10 cellular contexts compared by ENCODE assay signal in genomic region chr10:70174058-70174741, GRCh38. TPM values are rescaled to one million over a fixed set of nuclear protein-coding genes. Genes with fewer than 3 reads are reported as not detected.
DNase-seq lines count a peak whose midpoint lies in the region; ATAC-seq, FAIRE-seq and TF ChIP-seq lines count a peak whose summit lies in the region.
"Had no signal": no experiment of that assay in that cellular context is flagged by ENCODE, and none has a peak within 500 bp of the region (broad histone marks: within the 10 kb centered on the region; RNA-seq: fewer than 3 reads in every experiment).

No MANE protein-coding gene starts in this region.

- H3K79me2 ChIP-seq in H1 (ENCODE audit: control insufficient read depth in 1 of 2, insufficient read depth in 2 of 2, low read length in 2 of 2) = peaks cover 8 to 9% of the 10 kb centered on the region in 2 experiments

- H3K4ac ChIP-seq in H1 (replicated peaks; ENCODE audit: insufficient read length, low read depth, low read length) = no peak overlapping the region

- no peak for TF ChIP-seq CTCF in H1 (IDR thresholded peaks at IDR 0.05; ENCODE audit: control extremely low read depth in 1 of 3, insufficient read depth in 1 of 3, low read depth in 1 of 3, low read length in 3 of 3)

- no peak overlapping the region for H3K4me3 ChIP-seq in H1 (ENCODE audit: extremely low read depth in 1 of 4, insufficient read depth in 2 of 4, low read depth in 3 of 4, low read length in 4 of 4)
- H3K4me3 ChIP-seq: thoracic aorta had no signal

- ATAC-seq in T-cell (replicated peaks in 1 of 4) = peak in 2 of 4 experiments; percentile 7 to 27
- no peak for ATAC-seq in stimulated activated naive B cell treated with anti-CD40 and anti-IgM and Interleukin-4, amounts not matched to agents 10 μg/mL and 1 μg/mL and 100 μg/mL, for 72 hours (replicated peaks)
- no peak for ATAC-seq in HG02610 (IDR thresholded peaks at IDR 0.05; ENCODE audit: unreplicated experiment)
- ATAC-seq in HG02970 (IDR thresholded peaks at IDR 0.05; ENCODE audit: low FRiP score, unreplicated experiment) = no peak

- no peak overlapping the region for H3K18ac ChIP-seq in H1 (ENCODE audit: extremely low read depth, low read length)

- TF ChIP-seq RAD21 in H1 (IDR thresholded peaks at IDR 0.05 in 1 of 2, conservative IDR thresholded peaks at IDR 0.05 in 1 of 2; ENCODE audit: low read depth in 2 of 2, low read length in 2 of 2) = no peak

- H2BK5ac ChIP-seq in H1 (ENCODE audit: low read depth, low read length) = 0 out of 2 replicates have a peak overlapping the region, but pooled peaks have one; percentile 60

- H3K36me3 Mint-ChIP-seq in T-cell = no peaks in the 10 kb centered on the region
- H3K36me3 Mint-ChIP-seq in stimulated activated naive B cell treated with anti-CD40 and anti-IgM and Interleukin-4, amounts not matched to agents 10 μg/mL and 1 μg/mL and 100 μg/mL, for 72 hours = no peaks in the 10 kb centered on the region

- peak overlapping the region; percentile 89 to 92 for H3K27ac Mint-ChIP-seq in T-cell
- H3K27ac Mint-ChIP-seq in stimulated activated naive B cell treated with anti-CD40 and anti-IgM and Interleukin-4, amounts not matched to agents 10 μg/mL and 1 μg/mL and 100 μg/mL, for 72 hours = peak overlapping the region; percentile 32

- H3K27ac ChIP-seq in H1 (ENCODE audit: low read depth, low read length) = no peak overlapping the region
- H3K27ac ChIP-seq: thoracic aorta had no signal

- H2AK5ac ChIP-seq in H1 (ENCODE audit: low read depth, low read length) = no peak overlapping the region

- DNase-seq in NK-92 treated with Interleukin-12 subunit alpha and Interleukin-12 subunit beta, amount 100 ng/mL, for 24 hours (lab: John Stamatoyannopoulos, UW) = peak; percentile 33
- DNase-seq in NK-92 (lab: John Stamatoyannopoulos, UW; ENCODE audit: unreplicated experiment) (no peak), T-cell (peak in 29 of 34 experiments; percentile 5 to 59 (median 23)), H1 (ENCODE audit: low read depth in 1 of 2, low spot score in 2 of 2) (no peak), amniotic stem cell (lab: John Stamatoyannopoulos, UW) (no peak)
- DNase-seq in stimulated activated naive B cell treated with anti-CD40 and anti-IgM and Interleukin-4, amounts not matched to agents 10 μg/mL and 1 μg/mL and 100 μg/mL, for 72 hours = no peak
- DNase-seq: H7 had no signal

- no peak overlapping the region for H4K91ac ChIP-seq in H1 (replicated peaks; ENCODE audit: insufficient read length, low read length)

- H3K4me2 ChIP-seq in H1 (ENCODE audit: insufficient read depth in 1 of 2, low read depth in 2 of 2, low read length in 2 of 2) = no peak overlapping the region

- H3K27me3 ChIP-seq in H1 (replicated peaks in 1 of 4; ENCODE audit: control insufficient read depth in 3 of 4, extremely low read depth in 1 of 4, insufficient read depth in 3 of 4, low read length in 3 of 4) = peaks cover 0 to 3% (median 0%) of the 10 kb centered on the region in 4 experiments; a peak in 1 of 7 replicates

- H3K9me3 Mint-ChIP-seq in T-cell = no peaks in the 10 kb centered on the region
- no peaks in the 10 kb centered on the region for H3K9me3 Mint-ChIP-seq in stimulated activated naive B cell treated with anti-CD40 and anti-IgM and Interleukin-4, amounts not matched to agents 10 μg/mL and 1 μg/mL and 100 μg/mL, for 72 hours

- peak overlapping the region; percentile 25; the same call in 1 of the 2 replicates for H2BK15ac ChIP-seq in H1 (ENCODE audit: low read length)

- no peak overlapping the region for H3K23ac ChIP-seq in H1 (ENCODE audit: insufficient read length)

- no peak overlapping the region for H2BK120ac ChIP-seq in H1 (replicated peaks; ENCODE audit: low read depth, low read length)

- peaks cover 6% of the 10 kb centered on the region; the same call in 1 of the 2 replicates for H3K23me2 ChIP-seq in H1 (ENCODE audit: low read depth, low read length)

- no peaks in the 10 kb centered on the region for H3K36me3 ChIP-seq in H1 (ENCODE audit: control insufficient read depth in 2 of 4, insufficient read depth in 4 of 4, low read length in 3 of 4)
- H3K36me3 ChIP-seq: thoracic aorta had no signal

- H3K79me1 ChIP-seq in H1 (ENCODE audit: low read depth, low read length) = peaks cover 3% of the 10 kb centered on the region; the same call in 1 of the 2 replicates

- peaks cover 3% of the 10 kb centered on the region in 2 experiments for H4K20me1 ChIP-seq in H1 (replicated peaks in 1 of 2; ENCODE audit: control insufficient read depth in 1 of 2, insufficient read depth in 2 of 2, low read length in 2 of 2)

- TF ChIP-seq POLR2A in H1 (IDR thresholded peaks at IDR 0.05; ENCODE audit: control extremely low read depth in 1 of 2, low read depth in 2 of 2, low read length in 2 of 2) = no peak

- H4K5ac ChIP-seq in H1 (ENCODE audit: insufficient read length, low read depth, low read length) = no peak overlapping the region

- no peaks in the 10 kb centered on the region for H3K4me1 ChIP-seq in H1 (replicated peaks in 1 of 4; ENCODE audit: control insufficient read depth in 3 of 4, insufficient read depth in 4 of 4, low read length in 3 of 4)

- no peak overlapping the region for H2BK20ac ChIP-seq in H1 (ENCODE audit: low read length)

- CTCF ChIA-PET in T-cell (lab: Charles Lee) (interaction anchor here in 1 of 2 donors (1.7 kb wide), 1 partner anchor 28 kb away, joined by 9 read pairs; the partner anchor contains the start of gene TYSND1), H1 (lab: Charles Lee; ENCODE audit: partially characterized antibody) (interaction anchor here (1.0 to 1.4 kb wide), 4 partner anchors 13 to 59 kb away, joined by 3 to 5 read pairs (median 4); no protein-coding TSS in a partner anchor)

- POLR2A ChIA-PET in T-cell (lab: Charles Lee) (interaction anchor here in 1 of 2 donors (1.5 kb wide), 1 partner anchor 11 kb away, joined by 3 read pairs; no protein-coding TSS in a partner anchor), H1 (lab: Charles Lee; ENCODE audit: partially characterized antibody) (interaction anchor here (1.0 kb wide), 1 partner anchor 28 kb away, joined by 3 read pairs; the partner anchor contains the start of gene TYSND1)

- no peaks in the 10 kb centered on the region for H3K9me3 ChIP-seq in H1 (ENCODE audit: insufficient read depth in 2 of 2, low read depth in 1 of 2, low read length in 1 of 2)
- H3K9me3 ChIP-seq: thoracic aorta had no signal

- peak overlapping the region; percentile 83; the same call in 1 of the 2 replicates for H2AFZ ChIP-seq in H1 (ENCODE audit: low read length)

- no peak overlapping the region for H2BK12ac ChIP-seq in H1 (ENCODE audit: low read depth, low read length)

- no peak for FAIRE-seq in H1 (lab: Jason Lieb, UNC)

- 78% methylated on average over 4 of the region's 4 CpGs; no CpG with 5 or more reads in 1 of the 2 experiments for WGBS in H1 (ENCODE audit: extremely low coverage in 1 of 2, insufficient coverage in 1 of 2, insufficient read length in 1 of 2, insufficient replicate concordance in 2 of 2, low coverage in 1 of 2, low lambda C conversion rate in 2 of 2, missing lambda C conversion rate in 1 of 2), 2 experiments

- peaks cover 23 to 32% (median 30%) of the 10 kb centered on the region in 3 donors for H3K4me1 Mint-ChIP-seq in T-cell
- H3K4me1 Mint-ChIP-seq in stimulated activated naive B cell treated with anti-CD40 and anti-IgM and Interleukin-4, amounts not matched to agents 10 μg/mL and 1 μg/mL and 100 μg/mL, for 72 hours = peaks cover 5 to 13% of the 10 kb centered on the region in 2 donors

- peaks cover 0 to 5% of the 10 kb centered on the region in 2 donors for H3K27me3 Mint-ChIP-seq in T-cell
- peaks cover 0 to 6% of the 10 kb centered on the region in 2 donors for H3K27me3 Mint-ChIP-seq in stimulated activated naive B cell treated with anti-CD40 and anti-IgM and Interleukin-4, amounts not matched to agents 10 μg/mL and 1 μg/mL and 100 μg/mL, for 72 hours

- H4K8ac ChIP-seq in H1 (ENCODE audit: extremely low read depth, insufficient read depth, low read length) = no peak overlapping the region

- no peak overlapping the region for H3K9ac ChIP-seq in H1 (replicated peaks in 1 of 4; ENCODE audit: extremely low read depth in 1 of 4, low read depth in 3 of 4, low read length in 3 of 4)

- peak overlapping the region in 2 of 3 donors; percentile 19 to 29 for H3K4me3 Mint-ChIP-seq in T-cell
- H3K4me3 Mint-ChIP-seq in stimulated activated naive B cell treated with anti-CD40 and anti-IgM and Interleukin-4, amounts not matched to agents 10 μg/mL and 1 μg/mL and 100 μg/mL, for 72 hours = no peak overlapping the region

- no peak overlapping the region for H3K56ac ChIP-seq in H1 (replicated peaks; ENCODE audit: insufficient read length, low read depth, low read length)

- no peak for TF ChIP-seq EP300 in H1 (IDR thresholded peaks at IDR 0.05; ENCODE audit: borderline replicate concordance in 1 of 2, low read depth in 2 of 2, low read length in 2 of 2)

- no peak overlapping the region for H3K14ac ChIP-seq in H1 (ENCODE audit: insufficient read length)

RNA-seq across cellular contexts. Expression of gene SAR1A, which starts 3.9 kb away (rescaled TPM):
- 100 to 1,000 TPM in 2 of 5 donors, 10 to 100 TPM in 3; 64.0 to 132 (median 82.3) TPM for total RNA-seq in T-cell
- 128 and 136 TPM in 2 replicates for total RNA-seq in H1 (2021; fragmentation: NEBNext Ultra II Directional; extraction: Animal tissue kit (Norgen Biotek cat#: 25700))
- polyA plus RNA-seq in H1 (2011; rRNA removed) = 14.4 and 23.7 TPM in 2 replicates
- polyA plus RNA-seq in H1 (2011; cell fraction: cytosol; rRNA removed) = 29.6 TPM
- polyA plus RNA-seq in H1 (2011; cell fraction: nucleus; rRNA removed) = 9.7 TPM
- polyA plus RNA-seq in H1 (2012, experiment 1 of 2) = 44.0 to 72.4 TPM (median 56.9 TPM) in 4 replicates
- polyA plus RNA-seq in H1 (2012, experiment 2 of 2) = 7.9 TPM
- polyA plus RNA-seq in H1 (2013, experiment 1 of 2) = 52.2 TPM
- 59.1 TPM for polyA plus RNA-seq in H1 (2013, experiment 2 of 2)
- polyA minus RNA-seq in H1 (2011; rRNA and poly(A)+ RNA removed) = 91.5 and 112 TPM in 2 replicates
- 39.3 TPM for polyA minus RNA-seq in H1 (2011; cell fraction: cytosol; rRNA and poly(A)+ RNA removed)
- 23.3 TPM for polyA minus RNA-seq in H1 (2011; cell fraction: nucleus; rRNA and poly(A)+ RNA removed)

RNA-seq across cellular contexts. Expression of gene TYSND1, which starts 27.7 kb away (rescaled TPM):
- 10 to 100 TPM; 18.3 to 41.0 (median 38.7) TPM for total RNA-seq in T-cell
- total RNA-seq in H1 (2021; fragmentation: NEBNext Ultra II Directional; extraction: Animal tissue kit (Norgen Biotek cat#: 25700)) = 14.1 and 15.0 TPM in 2 replicates
- polyA plus RNA-seq in H1 (2011; rRNA removed) = 11.9 and 15.9 TPM in 2 replicates
- 13.0 TPM for polyA plus RNA-seq in H1 (2011; cell fraction: cytosol; rRNA removed)
- polyA plus RNA-seq in H1 (2011; cell fraction: nucleus; rRNA removed) = 39.9 TPM
- polyA plus RNA-seq in H1 (2012, experiment 1 of 2) = 10.9 to 15.9 TPM (median 14.0 TPM) in 4 replicates
- polyA plus RNA-seq in H1 (2012, experiment 2 of 2) = 14.2 TPM
- polyA plus RNA-seq in H1 (2013, experiment 1 of 2) = 9.2 TPM
- polyA plus RNA-seq in H1 (2013, experiment 2 of 2) = 9.0 TPM
- polyA minus RNA-seq in H1 (2011; rRNA and poly(A)+ RNA removed) = 9.3 and 10.3 TPM in 2 replicates
- 6.7 TPM for polyA minus RNA-seq in H1 (2011; cell fraction: cytosol; rRNA and poly(A)+ RNA removed)
- polyA minus RNA-seq in H1 (2011; cell fraction: nucleus; rRNA and poly(A)+ RNA removed) = 14.4 TPM

RNA-seq across cellular contexts. Expression of gene AIFM2, which starts 41.6 kb away (rescaled TPM):
- total RNA-seq in T-cell = 1 to 10 TPM; 3.2 to 5.8 (median 5.1) TPM
- 3.0 and 4.0 TPM in 2 replicates for total RNA-seq in H1 (2021; fragmentation: NEBNext Ultra II Directional; extraction: Animal tissue kit (Norgen Biotek cat#: 25700))
- 3.5 and 4.0 TPM in 2 replicates for polyA plus RNA-seq in H1 (2011; rRNA removed)
- polyA plus RNA-seq in H1 (2011; cell fraction: cytosol; rRNA removed) = 3.3 TPM
- 4.1 TPM for polyA plus RNA-seq in H1 (2011; cell fraction: nucleus; rRNA removed)
- 2.5 to 5.1 TPM (median 4.2 TPM) in 4 replicates for polyA plus RNA-seq in H1 (2012, experiment 1 of 2)
- polyA plus RNA-seq in H1 (2012, experiment 2 of 2) = 2.3 TPM
- 1.8 TPM for polyA plus RNA-seq in H1 (2013, experiment 1 of 2)
- 1.6 TPM for polyA plus RNA-seq in H1 (2013, experiment 2 of 2)
- 2.2 and 2.3 TPM in 2 replicates for polyA minus RNA-seq in H1 (2011; rRNA and poly(A)+ RNA removed)
- 2.7 TPM for polyA minus RNA-seq in H1 (2011; cell fraction: cytosol; rRNA and poly(A)+ RNA removed)
- 1.4 TPM for polyA minus RNA-seq in H1 (2011; cell fraction: nucleus; rRNA and poly(A)+ RNA removed)

RNA-seq across cellular contexts. Expression of gene PPA1, which starts 59.0 kb away (rescaled TPM):
- total RNA-seq in T-cell = 10 to 100 TPM; 56.7 to 78.4 (median 64.4) TPM
- total RNA-seq in H1 (2021; fragmentation: NEBNext Ultra II Directional; extraction: Animal tissue kit (Norgen Biotek cat#: 25700)) = 181 and 191 TPM in 2 replicates
- polyA plus RNA-seq in H1 (2011; rRNA removed) = 43.7 and 77.0 TPM in 2 replicates
- 120 TPM for polyA plus RNA-seq in H1 (2011; cell fraction: cytosol; rRNA removed)
- polyA plus RNA-seq in H1 (2011; cell fraction: nucleus; rRNA removed) = 50.0 TPM
- 112 to 128 TPM (median 119 TPM) in 4 replicates for polyA plus RNA-seq in H1 (2012, experiment 1 of 2)
- polyA plus RNA-seq in H1 (2012, experiment 2 of 2) = 29.4 TPM
- 115 TPM for polyA plus RNA-seq in H1 (2013, experiment 1 of 2)
- 126 TPM for polyA plus RNA-seq in H1 (2013, experiment 2 of 2)
- 56.6 and 79.1 TPM in 2 replicates for polyA minus RNA-seq in H1 (2011; rRNA and poly(A)+ RNA removed)
- 38.6 TPM for polyA minus RNA-seq in H1 (2011; cell fraction: cytosol; rRNA and poly(A)+ RNA removed)
- polyA minus RNA-seq in H1 (2011; cell fraction: nucleus; rRNA and poly(A)+ RNA removed) = 31.7 TPM

Comparison
In these comparisons a context has a peak if more than half of its experiments do, and no peak if none do; other contexts are left out.
1. DNase-seq: peak in NK-92 treated with Interleukin-12 subunit alpha and Interleukin-12 subunit beta, amount 100 ng/mL, for 24 hours (single experiment) and T-cell (29 of 34); none in NK-92 (single experiment), H1 (0 of 2), stimulated activated naive B cell treated with anti-CD40 and anti-IgM and Interleukin-4, amounts not matched to agents 10 μg/mL and 1 μg/mL and 100 μg/mL, for 72 hours (single experiment) and amniotic stem cell (single experiment).
2. H3K4me3 Mint-ChIP-seq: peak in T-cell (2 of 3); none in stimulated activated naive B cell treated with anti-CD40 and anti-IgM and Interleukin-4, amounts not matched to agents 10 μg/mL and 1 μg/mL and 100 μg/mL, for 72 hours (0 of 2).